In genomic region chr5:73565166-73565968, GRCh38 we compare ENCODE assay signal across 8 cellular contexts. TPM values are rescaled to one million over a fixed set of nuclear protein-coding genes. Genes with fewer than 3 reads are reported as not detected.
A peak's percentile ranks its signal among the peaks of the same experiment; 100 is the strongest.
DNase-seq lines count a peak whose midpoint lies in the region; ATAC-seq, FAIRE-seq and TF ChIP-seq lines count a peak whose summit lies in the region.

A gene with protein sequence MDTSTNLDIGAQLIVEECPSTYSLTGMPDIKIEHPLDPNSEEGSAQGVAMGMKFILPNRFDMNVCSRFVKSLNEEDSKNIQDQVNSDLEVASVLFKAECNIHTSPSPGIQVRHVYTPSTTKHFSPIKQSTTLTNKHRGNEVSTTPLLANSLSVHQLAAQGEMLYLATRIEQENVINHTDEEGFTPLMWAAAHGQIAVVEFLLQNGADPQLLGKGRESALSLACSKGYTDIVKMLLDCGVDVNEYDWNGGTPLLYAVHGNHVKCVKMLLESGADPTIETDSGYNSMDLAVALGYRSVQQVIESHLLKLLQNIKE (minus strand): TSS chr5:73565639. CDS start chr5:73562881, 2,758 bp downstream.
TSS of gene UTP15 (plus strand) at chr5:73565743. CDS start at chr5:73567345, 1,602 bp downstream.

- no peaks in the 10 kb centered on the region for H4K20me1 ChIP-seq in OCI-LY7 (ENCODE audit: insufficient read depth, low read length)

- H3K27ac Mint-ChIP-seq in endothelial cell (ENCODE audit: unreplicated experiment) = peak within 1 kb of the TSS; percentile 99
- H3K27ac Mint-ChIP-seq in mesothelial cell of epicardium = peak within 1 kb of the TSS; percentile 100

- ATAC-seq in GM21526 (IDR thresholded peaks at IDR 0.05; ENCODE audit: low FRiP score, unreplicated experiment) = peak; percentile 93

- peak; percentile 35 for DNase-seq in D721Med (ENCODE audit: insufficient read length, low spot score)
- peak; percentile 50 for DNase-seq in HuH-7.5 (ENCODE audit: low spot score)
- peak; percentile 98 for DNase-seq in OCI-LY7 (ENCODE audit: low spot score)
- DNase-seq in activated T-cell treated with anti-CD3 and anti-CD28 coated beads for 1 hour (ENCODE audit: low read depth) = peak; percentile 100
- peak; percentile 99 for DNase-seq in endothelial cell (ENCODE audit: low spot score)
- peak; percentile 99 for DNase-seq in mesothelial cell of epicardium (ENCODE audit: low spot score in 2 of 2, unreplicated experiment in 2 of 2)
- DNase-seq in stimulated activated CD8-positive, alpha-beta memory T cell treated with anti-CD3 and anti-CD28 coated beads, Interleukin-15, amount 100 ng/mL, for 48 hours (ENCODE audit: low read depth in 2 of 2) = peak; percentile 96 to 97

- H3K4me2 ChIP-seq in OCI-LY7 (ENCODE audit: low read length) = peak within 1 kb of the TSS; percentile 99

- H3K4me3 Mint-ChIP-seq in endothelial cell (ENCODE audit: unreplicated experiment) = peak within 1 kb of the TSS; percentile 99
- H3K4me3 Mint-ChIP-seq in mesothelial cell of epicardium = peak within 1 kb of the TSS; percentile 97

- H3K27ac ChIP-seq in OCI-LY7 (ENCODE audit: low read depth, low read length, poor library complexity, severe bottlenecking) = peak within 1 kb of the TSS; percentile 73

- H3K4me1 ChIP-seq in OCI-LY7 (ENCODE audit: insufficient read depth, low read length, poor library complexity, severe bottlenecking) = peaks cover 31% of the 10 kb centered on the region

- H3K9me3 ChIP-seq in OCI-LY7 (ENCODE audit: low read length) = no peaks in the 10 kb centered on the region

- intact Hi-C loops in OCI-LY7 (cut with micrococcal nuclease; ENCODE audit: unreplicated experiment) = loop anchor here (1.0 kb wide), 1 partner anchor 67 kb away; the partner anchor contains the start of gene BTF3

- FAIRE-seq in D721Med (lab: Jason Lieb, UNC) = no peak

- H2AFZ ChIP-seq in OCI-LY7 (ENCODE audit: low read length) = peak within 1 kb of the TSS; percentile 93

- H3K27me3 Mint-ChIP-seq in endothelial cell (ENCODE audit: unreplicated experiment) (no peaks in the 10 kb centered on the region), mesothelial cell of epicardium (ENCODE audit: low read depth) (no peaks in the 10 kb centered on the region)

- H3K36me3 Mint-ChIP-seq in endothelial cell (ENCODE audit: low read depth, unreplicated experiment) = peaks cover 5% of the 10 kb centered on the region
- peaks cover 23% of the 10 kb centered on the region for H3K36me3 Mint-ChIP-seq in mesothelial cell of epicardium

- H3K36me3 ChIP-seq in OCI-LY7 (ENCODE audit: insufficient read depth, low read length) = peaks cover 43% of the 10 kb centered on the region

- POLR2A ChIA-PET in OCI-LY7 (lab: Charles Lee) = interaction anchor here (0.9 to 2.0 kb wide), 8 partner anchors 10 to 386 kb away, joined by 3 to 10 read pairs (median 6); no protein-coding TSS in a partner anchor

- peaks cover 4% of the 10 kb centered on the region for H3K4me1 Mint-ChIP-seq in endothelial cell (ENCODE audit: unreplicated experiment)
- H3K4me1 Mint-ChIP-seq in mesothelial cell of epicardium = peaks cover 23% of the 10 kb centered on the region

- CTCF ChIA-PET in OCI-LY7 (lab: Charles Lee; ENCODE audit: unreplicated experiment) = interaction anchor here (1.4 kb wide), 1 partner anchor 10 kb away, joined by 4 read pairs; no protein-coding TSS in a partner anchor

- BruUV-seq in OCI-LY7 (replicated peaks; lab: Mats Ljungman, UMichigan) = no TSS peak

- H3K79me2 ChIP-seq in OCI-LY7 (ENCODE audit: insufficient read depth, low read depth, low read length) = peaks cover 60% of the 10 kb centered on the region

- H3K4me3 ChIP-seq in OCI-LY7 (ENCODE audit: low read depth, low read length, poor library complexity, severe bottlenecking) = peak within 1 kb of the TSS; percentile 80

- no peaks in the 10 kb centered on the region for H3K9me3 Mint-ChIP-seq in endothelial cell (ENCODE audit: unreplicated experiment)
- no peaks in the 10 kb centered on the region for H3K9me3 Mint-ChIP-seq in mesothelial cell of epicardium

- no peaks in the 10 kb centered on the region for H3K9me2 ChIP-seq in OCI-LY7 (ENCODE audit: insufficient read depth, low read length)

- no peak for TF ChIP-seq CTCF in D721Med (IDR thresholded peaks at IDR 0.05; ENCODE audit: insufficient read depth, missing control alignments)
- no peak for TF ChIP-seq CTCF in OCI-LY7 (conservative IDR thresholded peaks at IDR 0.05; ENCODE audit: low read length)
- no peak for TF ChIP-seq CTCF in endothelial cell (IDR thresholded peaks at IDR 0.05; ENCODE audit: unreplicated experiment)
- no peak for TF ChIP-seq CTCF in mesothelial cell of epicardium (IDR thresholded peaks at IDR 0.05; ENCODE audit: unreplicated experiment)

RNA-seq across cellular contexts. Expression of the first gene that starts in this region (rescaled TPM):
- 8.6 and 13.1 TPM in 2 replicates for total RNA-seq in OCI-LY7 (2014; rRNA removed; shearing (Covaris generic))
- total RNA-seq in OCI-LY7 (2022) = 17.5 and 19.9 TPM in 2 replicates
- 12.9 TPM for total RNA-seq in endothelial cell (ENCODE audit: unreplicated experiment)
- total RNA-seq in mesothelial cell of epicardium = 28.9 to 35.5 TPM (median 34.0 TPM) in 3 replicates

RNA-seq across cellular contexts. Expression of gene UTP15, which starts in this region (rescaled TPM):
- total RNA-seq in OCI-LY7 (2014; rRNA removed; shearing (Covaris generic)) = 21.5 and 22.8 TPM in 2 replicates
- 29.9 and 32.1 TPM in 2 replicates for total RNA-seq in OCI-LY7 (2022)
- 17.2 TPM for total RNA-seq in endothelial cell (ENCODE audit: unreplicated experiment)
- total RNA-seq in mesothelial cell of epicardium = 24.7 to 29.7 TPM (median 26.9 TPM) in 3 replicates

Comparison
In these comparisons a context has a peak if more than half of its experiments do, and no peak if none do; other contexts are left out.
1. Peak in every context shown above with its lines: DNase-seq, ATAC-seq, H3K4me3 ChIP-seq and H3K27ac ChIP-seq.
2. DNase-seq: peak in every context shown above with its lines; median percentile 100 in activated T-cell treated with anti-CD3 and anti-CD28 coated beads for 1 hour; 99 in endothelial cell; 99 in mesothelial cell of epicardium; 98 in OCI-LY7; 96 in stimulated activated CD8-positive, alpha-beta memory T cell treated with anti-CD3 and anti-CD28 coated beads, Interleukin-15, amount 100 ng/mL, for 48 hours; 50 in HuH-7.5; 35 in D721Med.